24 cellular contexts compared by ENCODE assay signal in the genomic region with DNA sequence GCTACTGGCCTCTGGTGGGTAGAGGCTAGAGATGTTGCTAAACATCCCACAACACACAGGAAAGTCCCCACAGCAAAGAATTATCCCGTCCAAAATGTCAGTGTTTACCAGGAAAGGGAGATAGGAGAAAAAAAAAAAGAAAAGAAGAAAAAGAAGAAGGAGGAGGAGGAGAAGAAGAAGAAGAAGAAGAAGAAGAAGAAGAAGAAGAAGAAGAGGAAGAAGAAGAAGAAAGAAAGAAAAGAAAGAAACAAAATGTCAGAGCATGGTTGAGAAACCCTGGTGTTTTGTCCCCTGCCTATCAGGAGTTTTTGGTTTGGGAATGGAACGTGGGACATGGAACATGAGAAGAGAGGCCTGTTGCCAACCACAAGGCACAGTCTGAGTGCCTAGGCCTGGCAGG. TPM values are rescaled to one million over a fixed set of nuclear protein-coding genes. Genes with fewer than 3 reads are reported as not detected.
DNase-seq lines count a peak whose midpoint lies in the region; ATAC-seq and TF ChIP-seq lines count a peak whose summit lies in the region.
"Had no signal": no experiment of that assay in that cellular context is flagged by ENCODE, and none has a peak within 500 bp of the region (broad histone marks: within the 10 kb centered on the region; RNA-seq: fewer than 3 reads in every experiment).

No MANE protein-coding gene starts in this region.

- TF ChIP-seq EP300 in tibial nerve (IDR thresholded peaks at IDR 0.05) = no peak

- no peak overlapping the region for H3K4me3 Mint-ChIP-seq in naive thymus-derived CD8-positive, alpha-beta T cell

- TF ChIP-seq CTCF in esophagus squamous epithelium (IDR thresholded peaks at IDR 0.05) (no peak), tibial nerve (IDR thresholded peaks at IDR 0.05) (no peak)

- POLR2A ChIA-PET in naive thymus-derived CD8-positive, alpha-beta T cell (lab: Charles Lee) = interaction anchor here (0.7 kb wide), 1 partner anchor 113 kb away, joined by 4 read pairs; no protein-coding TSS in a partner anchor

- H3K9ac ChIP-seq in GM23248 (no peak overlapping the region), rectal smooth muscle tissue (ENCODE audit: low read length) (no peak overlapping the region)

- intact Hi-C loops in esophagus squamous epithelium (cut with DNase I) = loop anchor here (5.0 kb wide), 1 partner anchor 80 kb away; the partner anchor contains the start of genes FGF11 and TMEM102

- H3K4me2 ChIP-seq in GM23248 (ENCODE audit: unreplicated experiment) = no peak overlapping the region

- peaks cover 13 to 35% (median 30%) of the 10 kb centered on the region in 4 donors for H3K4me1 Mint-ChIP-seq in naive thymus-derived CD8-positive, alpha-beta T cell

- no peak for ATAC-seq in naive thymus-derived CD8-positive, alpha-beta T cell

- no peaks in the 10 kb centered on the region for H3K27me3 ChIP-seq in GM23248 (replicated peaks; ENCODE audit: insufficient read depth)
- H3K27me3 ChIP-seq in esophagus squamous epithelium = no peaks in the 10 kb centered on the region
- no peaks in the 10 kb centered on the region for H3K27me3 ChIP-seq in rectal smooth muscle tissue (ENCODE audit: control insufficient read depth, insufficient read depth, low read length)
- H3K27me3 ChIP-seq in tibial nerve = no peaks in the 10 kb centered on the region
- H3K27me3 ChIP-seq: SJSA1 had no signal

- in situ Hi-C loops in GM23248 (cut with MboI) = no loop called here

- H3K4me3 ChIP-seq in GM23248 = no peak overlapping the region
- H3K4me3 ChIP-seq in esophagus squamous epithelium = no peak overlapping the region
- no peak overlapping the region for H3K4me3 ChIP-seq in rectal smooth muscle tissue (ENCODE audit: low read length)
- no peak overlapping the region for H3K4me3 ChIP-seq in tibial nerve
- H3K4me3 ChIP-seq: SJSA1 had no signal

- H3K9me3 ChIP-seq in GM23248 (ENCODE audit: low read depth) (no peaks in the 10 kb centered on the region), esophagus squamous epithelium (no peaks in the 10 kb centered on the region), tibial nerve (no peaks in the 10 kb centered on the region)
- H3K9me3 ChIP-seq: SJSA1 had no signal

- H3K27ac Mint-ChIP-seq in naive thymus-derived CD8-positive, alpha-beta T cell = peak overlapping the region in 1 of 10 donors; percentile 50

- H2AFZ ChIP-seq in GM23248 = peak overlapping the region; percentile 27; the same call in 1 of the 2 replicates

- peaks cover 0 to 7% (median 0%) of the 10 kb centered on the region in 5 donors for H3K27me3 Mint-ChIP-seq in naive thymus-derived CD8-positive, alpha-beta T cell

- H3K36me3 Mint-ChIP-seq in naive thymus-derived CD8-positive, alpha-beta T cell = peaks cover 0 to 4% (median 0%) of the 10 kb centered on the region in 3 donors

- H3F3A ChIP-seq in GM23248 (ENCODE audit: insufficient read depth) = peaks cover 17% of the 10 kb centered on the region

- TF ChIP-seq POLR2A in esophagus squamous epithelium (IDR thresholded peaks at IDR 0.05) (no peak), tibial nerve (IDR thresholded peaks at IDR 0.05) (no peak)

- H3K79me2 ChIP-seq in GM23248 (ENCODE audit: insufficient read depth) = peaks cover 27% of the 10 kb centered on the region

- no peaks in the 10 kb centered on the region for H4K20me1 ChIP-seq in GM23248 (ENCODE audit: insufficient read depth)

- H3K27ac ChIP-seq in GM23248 (no peak overlapping the region), esophagus squamous epithelium (peak overlapping the region in 3 of 4 donors; percentile 38 to 100 (median 98)), rectal smooth muscle tissue (ENCODE audit: low read depth, low read length) (peak overlapping the region; percentile 57), tibial nerve (peak overlapping the region; percentile 91 to 100 (median 96))
- H3K27ac ChIP-seq: SJSA1 had no signal

- no peaks in the 10 kb centered on the region for H3K9me2 ChIP-seq in GM23248 (ENCODE audit: insufficient read depth)

- DNase-seq in GM23248 = no peak
- no peak for DNase-seq in esophagus squamous epithelium (lab: John Stamatoyannopoulos, UW)
- DNase-seq in tibial nerve (ENCODE audit: low spot score in 2 of 2) = no peak
- no peak for DNase-seq in activated CD4-positive, CD25-positive, alpha-beta regulatory T cell (lab: John Stamatoyannopoulos, UW)
- no peak for DNase-seq in AG08395 (ENCODE audit: low spot score)
- no peak for DNase-seq in naive thymus-derived CD8-positive, alpha-beta T cell
- DNase-seq: 8988T, ACHN, Calu3, Karpas-422, NCI-H1092 treated with DMSO at 0.1 percent for 48 hours, NCI-H146, NCI-H1930, NCI-H2107, NCI-H524, NCI-H774, Right ventricle myocardium superior, RPMI8226 had no signal

- H3K4me1 ChIP-seq in GM23248 (ENCODE audit: insufficient read depth) = peaks cover 19% of the 10 kb centered on the region
- peaks cover 27 to 57% (median 37%) of the 10 kb centered on the region in 3 donors for H3K4me1 ChIP-seq in esophagus squamous epithelium
- H3K4me1 ChIP-seq in rectal smooth muscle tissue (ENCODE audit: control insufficient read depth, insufficient read depth, low read length) = peaks cover 4% of the 10 kb centered on the region
- peaks cover 0 to 54% (median 29%) of the 10 kb centered on the region in 4 donors for H3K4me1 ChIP-seq in tibial nerve

- no peaks in the 10 kb centered on the region for H3K9me3 Mint-ChIP-seq in naive thymus-derived CD8-positive, alpha-beta T cell

- WGBS in GM23248 (ENCODE audit: low coverage in 1 of 2, low lambda C conversion rate in 2 of 2, missing lambda C conversion rate in 2 of 2), 2 experiments = 30 to 43% methylated on average over 2 of the region's 2 CpGs
- WGBS in esophagus squamous epithelium, 2 donors = 67 to 79% methylated on average over 1 to 2 of the region's 2 CpGs
- 40 to 54% methylated on average over 2 of the region's 2 CpGs for WGBS in tibial nerve, 2 donors

- H3K36me3 ChIP-seq in GM23248 (ENCODE audit: low read depth) (no peaks in the 10 kb centered on the region), esophagus squamous epithelium (no peaks in the 10 kb centered on the region), rectal smooth muscle tissue (ENCODE audit: control insufficient read depth, insufficient read depth, low read length) (no peaks in the 10 kb centered on the region), tibial nerve (no peaks in the 10 kb centered on the region)
- H3K36me3 ChIP-seq: SJSA1 had no signal

RNA-seq across cellular contexts. Expression of gene TMEM95, which starts 2.4 kb away (rescaled TPM):
- not detected in 2 replicates for total RNA-seq in GM23248 (2014; rRNA removed; shearing (Covaris generic))
- polyA plus RNA-seq in GM23248 (2016; fragmentation: Nextera tagmentation; extraction: Ambion mirVana) = not detected in 2 replicates
- total RNA-seq in esophagus squamous epithelium = not detected
- not detected for total RNA-seq in tibial nerve
- not detected for total RNA-seq in naive thymus-derived CD8-positive, alpha-beta T cell
- polyA plus RNA-seq in naive thymus-derived CD8-positive, alpha-beta T cell = not detected
- total RNA-seq: Calu3, H7, HT-29, M059J, Right ventricle myocardium superior, SJSA1 had no signal
- polyA plus RNA-seq: BJ had no signal

RNA-seq across cellular contexts. Expression of gene KCTD11, which starts 5.4 kb away (rescaled TPM):
- total RNA-seq in GM23248 (2014; rRNA removed; shearing (Covaris generic)) = 24.9 and 27.2 TPM in 2 replicates
- 15.5 and 16.2 TPM in 2 replicates for polyA plus RNA-seq in GM23248 (2016; fragmentation: Nextera tagmentation; extraction: Ambion mirVana)
- 10 to 100 TPM; 12.6 to 26.6 (median 22.1) TPM for total RNA-seq in esophagus squamous epithelium
- 10 to 100 TPM; 25.3 to 35.4 (median 28.7) TPM for total RNA-seq in tibial nerve
- total RNA-seq in naive thymus-derived CD8-positive, alpha-beta T cell = 1 to 10 TPM; 4.6 to 5.0 TPM
- polyA plus RNA-seq in naive thymus-derived CD8-positive, alpha-beta T cell = 1 to 10 TPM; 1.2 to 1.6 (median 1.3) TPM

RNA-seq across cellular contexts. Expression of gene ACAP1, which starts 21.1 kb away (rescaled TPM):
- 0.89 and 4.4 TPM in 2 replicates for total RNA-seq in GM23248 (2014; rRNA removed; shearing (Covaris generic))
- 15.6 and 15.7 TPM in 2 replicates for polyA plus RNA-seq in GM23248 (2016; fragmentation: Nextera tagmentation; extraction: Ambion mirVana)
- total RNA-seq in esophagus squamous epithelium (1 to 10 TPM; 3.2 to 5.5 (median 3.8) TPM), tibial nerve (10 to 100 TPM in 3 of 4 donors, 1 to 10 TPM in 1; 8.1 to 33.1 (median 11.2) TPM)
- total RNA-seq in naive thymus-derived CD8-positive, alpha-beta T cell = 100 to 1,000 TPM; 450 to 466 TPM
- 100 to 1,000 TPM; 246 to 295 (median 283) TPM for polyA plus RNA-seq in naive thymus-derived CD8-positive, alpha-beta T cell
- total RNA-seq: Calu3, HT-29, M059J, SJSA1 had no signal

RNA-seq across cellular contexts. Expression of gene TNK1, which starts 23.5 kb away (rescaled TPM):
- total RNA-seq in GM23248 (2014; rRNA removed; shearing (Covaris generic)) = 0.43 and 2.7 TPM in 2 replicates
- polyA plus RNA-seq in GM23248 (2016; fragmentation: Nextera tagmentation; extraction: Ambion mirVana) = 1.1 and 1.2 TPM in 2 replicates
- 10 to 100 TPM in 2 of 4 donors, 1 to 10 TPM in 2; 6.2 to 15.2 (median 9.9) TPM for total RNA-seq in esophagus squamous epithelium
- 1 to 10 TPM; 2.4 to 9.8 (median 6.0) TPM for total RNA-seq in tibial nerve
- 10 to 100 TPM; 20.8 to 23.1 TPM for total RNA-seq in naive thymus-derived CD8-positive, alpha-beta T cell
- 1 to 10 TPM; 5.8 to 8.5 (median 7.6) TPM for polyA plus RNA-seq in naive thymus-derived CD8-positive, alpha-beta T cell
- total RNA-seq: SJSA1 had no signal

RNA-seq across cellular contexts. Expression of gene NEURL4, which starts 28.2 kb away (rescaled TPM):
- 12.8 and 20.1 TPM in 2 replicates for total RNA-seq in GM23248 (2014; rRNA removed; shearing (Covaris generic))
- polyA plus RNA-seq in GM23248 (2016; fragmentation: Nextera tagmentation; extraction: Ambion mirVana) = 2.0 and 2.1 TPM in 2 replicates
- 10 to 100 TPM in 3 of 4 donors, 1 to 10 TPM in 1; 9.7 to 18.7 (median 14.4) TPM for total RNA-seq in esophagus squamous epithelium
- 10 to 100 TPM; 16.2 to 40.2 (median 27.5) TPM for total RNA-seq in tibial nerve
- total RNA-seq in naive thymus-derived CD8-positive, alpha-beta T cell = 10 to 100 TPM; 74.7 to 82.7 TPM
- polyA plus RNA-seq in naive thymus-derived CD8-positive, alpha-beta T cell = 1 to 10 TPM in 2 of 3 donors, under 1 TPM in 1; 0.90 to 2.7 (median 1.1) TPM

Comparison
In these comparisons a context has a peak if more than half of its experiments do, and no peak if none do; other contexts are left out.
1. RNA of gene ACAP1, which starts 21.1 kb away (total RNA-seq): 450 to 466 TPM in naive thymus-derived CD8-positive, alpha-beta T cell; 8.1 to 33.1 TPM in tibial nerve, 0.89 to 4.4 TPM in GM23248 and 3.2 to 5.5 TPM in esophagus squamous epithelium; every median in the first group is over 10 times any median in the second.